ENCODE assay signal across 31 cellular contexts in the genomic region with DNA sequence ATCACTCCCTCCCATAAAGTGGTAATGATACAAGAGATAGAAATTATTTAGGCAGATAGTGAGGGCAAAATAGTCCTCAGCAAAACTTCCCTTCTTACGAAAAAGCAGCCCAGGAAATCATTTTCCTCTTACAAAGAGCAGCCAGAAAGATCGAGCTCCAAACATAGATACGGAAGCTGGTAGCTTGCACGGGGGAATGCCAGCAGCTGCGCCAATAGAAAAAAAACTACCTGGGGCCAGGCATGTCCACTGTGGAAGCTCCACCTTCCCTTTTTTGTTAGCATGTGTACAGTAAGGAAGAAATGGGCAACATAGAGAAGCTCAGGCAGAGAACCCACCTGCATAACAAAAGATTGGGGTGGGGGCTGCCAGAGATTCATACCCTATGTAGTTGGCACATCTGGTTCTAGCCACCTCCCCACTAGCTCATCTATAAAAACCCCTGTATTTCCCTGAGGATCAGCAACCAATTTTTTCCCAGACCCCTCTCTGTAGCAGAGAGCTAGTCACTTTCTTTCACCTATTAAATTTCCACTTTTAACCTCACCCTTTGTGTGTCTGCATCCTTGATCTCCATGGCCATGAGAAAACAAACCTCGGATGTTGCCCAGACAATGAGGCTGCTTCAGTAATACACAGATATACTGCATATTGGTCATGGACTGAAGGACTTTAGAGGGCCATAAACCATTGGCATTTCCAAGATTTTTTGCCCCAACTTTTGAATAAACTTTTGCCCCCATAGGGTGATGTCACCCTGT.
"Had no signal": no experiment of that assay in that cellular context is flagged by ENCODE, and none has a peak within 500 bp of the region (broad histone marks: within the 10 kb centered on the region; RNA-seq: fewer than 3 reads in every experiment).

No MANE protein-coding gene starts in this region.

- H3K36me3 ChIP-seq: esophagus muscularis mucosa, heart left ventricle, neutrophil, prostate gland, right atrium auricular region, suprapubic skin, transverse colon, vagina had no signal

- H3K27me3 Mint-ChIP-seq: naive B cell; natural killer cell treated with Interleukin-12 subunit alpha and Interleukin-12 subunit beta and Interleukin-15 and Interleukin-18, amount 100 ng/mL, for 72 hours; stimulated activated naive CD8-positive, alpha-beta T cell treated with anti-CD3 and anti-CD28 coated beads, Interleukin-15, amount 100 ng/mL, for 72 hours had no signal

- H3K4me1 ChIP-seq: esophagus muscularis mucosa, foreskin keratinocyte, gastroesophageal sphincter, left lung, prostate gland, right atrium auricular region, suprapubic skin, transverse colon, vagina had no signal

- H3K27ac Mint-ChIP-seq: mesothelial cell of epicardium; naive B cell; stimulated activated naive CD8-positive, alpha-beta T cell treated with anti-CD3 and anti-CD28 coated beads, Interleukin-15, amount 100 ng/mL, for 72 hours had no signal

- H3K4me2 ChIP-seq: hepatocyte, smooth muscle cell had no signal

- H2AFZ ChIP-seq: hepatocyte had no signal

- H3K27ac ChIP-seq: esophagus muscularis mucosa, foreskin keratinocyte, gastroesophageal sphincter, heart left ventricle, hepatocyte, left lung, neutrophil, prostate gland, right atrium auricular region, suprapubic skin, transverse colon, vagina had no signal

- DNase-seq: dermis blood vessel endothelial cell; effector memory CD4-positive, alpha-beta T cell; foreskin keratinocyte; heart left ventricle; left cardiac atrium; left lung; mesenchymal stem cell; mucosa of descending colon; naive B cell; stimulated activated CD4-positive, alpha-beta T cell treated with anti-CD3 and anti-CD28 coated beads, Interleukin-12 subunit alpha, Interleukin-12 subunit beta, amount 100 ng/mL, for 4 hours; stimulated activated CD4-positive, alpha-beta T cell treated with anti-CD3 and anti-CD28 coated beads, Interleukin-1b, Interleukin-23, amount 100 ng/mL, for 48 hours; stimulated activated CD4-positive, alpha-beta T cell treated with anti-CD3 and anti-CD28 coated beads, Interleukin-4, amount 100 ng/mL, for 1 hour; stimulated activated CD8-positive, alpha-beta memory T cell treated with anti-CD3 and anti-CD28 coated beads, Interleukin-4, amount 100 ng/mL, for 48 hours; stimulated activated naive CD4-positive, alpha-beta T cell; stimulated activated naive CD8-positive, alpha-beta T cell treated with anti-CD3 and anti-CD28 coated beads, Interleukin-15, amount 100 ng/mL, for 72 hours; transverse colon had no signal

- H3K4me3 ChIP-seq: esophagus muscularis mucosa, gastroesophageal sphincter, heart left ventricle, hepatocyte, left lung, mucosa of descending colon, prostate gland, right atrium auricular region, smooth muscle cell, suprapubic skin, transverse colon, vagina had no signal

- H3K27me3 ChIP-seq: esophagus muscularis mucosa, gastroesophageal sphincter, heart left ventricle, hepatocyte, left lung, neutrophil, right atrium auricular region, suprapubic skin, transverse colon, vagina had no signal

- H3K4me1 Mint-ChIP-seq: mesothelial cell of epicardium, naive B cell had no signal

- H3K36me3 Mint-ChIP-seq: mesothelial cell of epicardium had no signal

- ATAC-seq: gastroesophageal sphincter; left cardiac atrium; left lung; mucosa of descending colon; natural killer cell treated with Interleukin-12 subunit alpha and Interleukin-12 subunit beta and Interleukin-15 and Interleukin-18, amount 100 ng/mL, for 72 hours; sciatic nerve; stimulated activated naive CD8-positive, alpha-beta T cell treated with anti-CD3 and anti-CD28 coated beads, Interleukin-15, amount 100 ng/mL, for 72 hours had no signal

- H3K79me2 ChIP-seq: hepatocyte had no signal

- H3K4me3 Mint-ChIP-seq: mesothelial cell of epicardium; natural killer cell treated with Interleukin-12 subunit alpha and Interleukin-12 subunit beta and Interleukin-15 and Interleukin-18, amount 100 ng/mL, for 72 hours; neural crest cell; stimulated activated naive CD8-positive, alpha-beta T cell treated with anti-CD3 and anti-CD28 coated beads, Interleukin-15, amount 100 ng/mL, for 72 hours had no signal

- FAIRE-seq: endothelial cell of umbilical vein, islet of Langerhans had no signal

- H3K9me3 ChIP-seq: esophagus muscularis mucosa, gastroesophageal sphincter, mucosa of descending colon, neutrophil, prostate gland, right atrium auricular region, suprapubic skin, transverse colon, vagina had no signal
